ENCODE assay signal across 9 cellular contexts in genomic region chr1:93680121-93681094, GRCh38. TPM values are rescaled to one million over a fixed set of nuclear protein-coding genes. Genes with fewer than 3 reads are reported as not detected.
DNase-seq lines count a peak whose midpoint lies in the region; ATAC-seq, FAIRE-seq and TF ChIP-seq lines count a peak whose summit lies in the region.
"Had no signal": no experiment of that assay in that cellular context is flagged by ENCODE, and none has a peak within 500 bp of the region (broad histone marks: within the 10 kb centered on the region; RNA-seq: fewer than 3 reads in every experiment).

No MANE protein-coding gene starts in this region.

- H3K4me3 Mint-ChIP-seq in activated T-cell treated with anti-CD3 and anti-CD28 coated beads, Interleukin-2, amount 50 U/mL, for 4 hours: peak overlapping the region; percentile 82

- DNase-seq in A549 (ENCODE audit: low read depth in 1 of 2, low spot score in 1 of 2): peak; percentile 90 to 92
- peak; percentile 88 for DNase-seq in NCI-H226
- peak; percentile 14 for DNase-seq in activated T-cell treated with anti-CD3 and anti-CD28 coated beads, Interleukin-2, amount 50 U/mL, for 4 hours
- DNase-seq in fibroblast of peridontal ligament (ENCODE audit: extremely low read depth): peak; percentile 88
- peak; percentile 90 to 91 for DNase-seq in suprapubic skin (ENCODE audit: low spot score in 2 of 2)

- no peaks in the 10 kb centered on the region for H3K36me3 ChIP-seq in muscle layer of duodenum (ENCODE audit: control insufficient read depth in 1 of 2, insufficient read depth in 2 of 2, low read length in 2 of 2)
- no peaks in the 10 kb centered on the region for H3K36me3 ChIP-seq in suprapubic skin

- TF ChIP-seq POLR2A in A549 (IDR thresholded peaks at IDR 0.05; ENCODE audit: low read length) (peak; percentile 31; the same call in 1 of the 2 replicates), suprapubic skin (IDR thresholded peaks at IDR 0.05) (no peak)

- peak; percentile 93 to 94 for ATAC-seq in A549
- peak; percentile 76 for ATAC-seq in HG02678 (IDR thresholded peaks at IDR 0.05; ENCODE audit: unreplicated experiment)
- ATAC-seq in activated T-cell treated with anti-CD3 and anti-CD28 coated beads, Interleukin-2, amount 50 U/mL, for 4 hours: peak; percentile 71 to 81

- peaks cover 9% of the 10 kb centered on the region for H3K4me1 Mint-ChIP-seq in activated T-cell treated with anti-CD3 and anti-CD28 coated beads, Interleukin-2, amount 50 U/mL, for 4 hours (ENCODE audit: low read depth)

- no peak for TF ChIP-seq EP300 in A549 (IDR thresholded peaks at IDR 0.05)
- TF ChIP-seq EP300 in suprapubic skin (IDR thresholded peaks at IDR 0.05): no peak

- CTCF ChIA-PET in A549 (lab: Yijun Ruan, JAX): interaction anchor here (0.6 to 4.9 kb wide), 11 partner anchors 9 to 164 kb away, joined by 3 to 40 read pairs (median 3); no protein-coding TSS in a partner anchor

- peak overlapping the region; percentile 94 for H3K4me3 ChIP-seq in A549
- peak overlapping the region; percentile 58 for H3K4me3 ChIP-seq in GM12875 (ENCODE audit: low read depth, low read length)
- peak overlapping the region; percentile 55 to 77 for H3K4me3 ChIP-seq in muscle layer of duodenum (ENCODE audit: low read depth in 1 of 2, low read length in 2 of 2)
- H3K4me3 ChIP-seq in suprapubic skin: peak overlapping the region; percentile 81

- H3K27ac ChIP-seq in A549: peak overlapping the region; percentile 93 to 100
- peak overlapping the region; percentile 42 for H3K27ac ChIP-seq in muscle layer of duodenum (ENCODE audit: low read length)
- H3K27ac ChIP-seq in suprapubic skin: peak overlapping the region; percentile 90
- H3K27ac ChIP-seq: HL-60 had no signal

- no peaks in the 10 kb centered on the region for H3K9me3 Mint-ChIP-seq in activated T-cell treated with anti-CD3 and anti-CD28 coated beads, Interleukin-2, amount 50 U/mL, for 4 hours

- under 1% methylated on average over 29 of the region's 34 CpGs for WGBS in A549 (ENCODE audit: missing lambda C conversion rate)
- WGBS in suprapubic skin: 5% methylated on average over 29 of the region's 34 CpGs

- no peak for FAIRE-seq in A549 (lab: Jason Lieb, UNC)

- TF ChIP-seq CTCF in A549 (IDR thresholded peaks at IDR 0.05) (peak; percentile 36; the same call in 1 of the 3 replicates), GM12875 (IDR thresholded peaks at IDR 0.05; ENCODE audit: borderline replicate concordance, insufficient read depth, low read depth, low read length) (peak; percentile 73), suprapubic skin (IDR thresholded peaks at IDR 0.05) (peak; percentile 71 to 75)

- peaks cover 44% of the 10 kb centered on the region for H3K27me3 Mint-ChIP-seq in activated T-cell treated with anti-CD3 and anti-CD28 coated beads, Interleukin-2, amount 50 U/mL, for 4 hours (ENCODE audit: low read depth)

- peak; percentile 64 to 67 for TF ChIP-seq RAD21 in A549 (conservative IDR thresholded peaks at IDR 0.05 in 1 of 2, IDR thresholded peaks at IDR 0.05 in 1 of 2)

- peaks cover 56% of the 10 kb centered on the region for H3K4me1 ChIP-seq in A549
- peaks cover 3 to 12% of the 10 kb centered on the region in 2 donors for H3K4me1 ChIP-seq in muscle layer of duodenum (ENCODE audit: control insufficient read depth in 1 of 2, insufficient read depth in 2 of 2, low read length in 2 of 2)
- H3K4me1 ChIP-seq in suprapubic skin: peaks cover 43% of the 10 kb centered on the region

- H3K9me3 ChIP-seq in A549 (no peaks in the 10 kb centered on the region), muscle layer of duodenum (ENCODE audit: control insufficient read depth in 1 of 2, low read length in 2 of 2) (no peaks in the 10 kb centered on the region), suprapubic skin (no peaks in the 10 kb centered on the region)

- peak overlapping the region; percentile 98 for H3K4me2 ChIP-seq in A549

- POLR2A ChIA-PET in A549 (lab: Yijun Ruan, JAX): interaction anchor here (0.6 to 2.4 kb wide), 6 partner anchors 8 to 166 kb away, joined by 3 to 11 read pairs (median 6); no protein-coding TSS in a partner anchor

- H3K27me3 ChIP-seq in muscle layer of duodenum (ENCODE audit: low read depth, low read length): no peaks in the 10 kb centered on the region
- H3K27me3 ChIP-seq in suprapubic skin: no peaks in the 10 kb centered on the region

- H3K36me3 Mint-ChIP-seq in activated T-cell treated with anti-CD3 and anti-CD28 coated beads, Interleukin-2, amount 50 U/mL, for 4 hours (ENCODE audit: insufficient read depth): no peaks in the 10 kb centered on the region

TF ChIP-seq in A549, 52 proteins besides CTCF, POLR2A, EP300 and RAD21:
- no peak for TF ChIP-seq HOXA7 (CRISPR knock-in tag; IDR thresholded peaks at IDR 0.05)
- TF ChIP-seq FOXS1 (CRISPR knock-in tag; IDR thresholded peaks at IDR 0.05): no peak
- TF ChIP-seq E2F6 (IDR thresholded peaks at IDR 0.05; ENCODE audit: borderline replicate concordance, low read depth): 0 out of 2 replicates have a peak, but pooled peaks have one; percentile 36
- TF ChIP-seq ATOH8 (CRISPR knock-in tag; IDR thresholded peaks at IDR 0.05; ENCODE audit: low read depth): 0 out of 2 replicates have a peak, but pooled peaks have one; percentile 15
- TF ChIP-seq POLR2AphosphoS2 (conservative IDR thresholded peaks at IDR 0.05; ENCODE audit: low read length): no peak
- TF ChIP-seq SMC3 (IDR thresholded peaks at IDR 0.05): peak; percentile 60; the same call in 2 of the 3 replicates
- TF ChIP-seq MAX (IDR thresholded peaks at IDR 0.05): peak; percentile 42
TF ChIP-seq in A549: peak in this region for 4.

RNA-seq across cellular contexts. Expression of gene BCAR3, which starts 1.2 kb away (rescaled TPM):
- polyA plus RNA-seq in A549 (2011; rRNA removed) (31.6 and 32.1 TPM in 2 replicates), A549 (2017; fragmentation: RNase III; extraction: RNeasy Plus Mini Kit Qiagen cat#74134 plus additional on column Dnase treatment) (29.8 to 35.8 TPM (median 33.4 TPM) in 3 replicates)
- polyA plus RNA-seq in A549 (2012; cell fraction: cytosol; rRNA removed): 28.6 and 37.0 TPM in 2 replicates
- 40.5 and 50.4 TPM in 2 replicates for polyA plus RNA-seq in A549 (2012; cell fraction: nucleus; rRNA removed)
- 27.5 and 30.0 TPM in 2 replicates for polyA minus RNA-seq in A549 (2011; rRNA and poly(A)+ RNA removed)
- 1 to 10 TPM in 2 of 3 donors, under 1 TPM in 1; 0.53 to 1.7 (median 1.2) TPM for total RNA-seq in activated T-cell treated with anti-CD3 and anti-CD28 coated beads, Interleukin-2, amount 50 U/mL, for 4 hours
- 10 to 100 TPM; 15.9 to 49.6 (median 30.8) TPM for total RNA-seq in suprapubic skin

Comparison
In these comparisons a context has a peak if more than half of its experiments do, and no peak if none do; other contexts are left out.
1. Peak in every context shown above with its lines: DNase-seq, ATAC-seq, H3K4me3 ChIP-seq and H3K27ac ChIP-seq.
2. DNase-seq: peak in every context shown above with its lines; median percentile 91 in A549; 90 in suprapubic skin; 88 in NCI-H226; 88 in fibroblast of peridontal ligament; 14 in activated T-cell treated with anti-CD3 and anti-CD28 coated beads, Interleukin-2, amount 50 U/mL, for 4 hours.
3. H3K27ac ChIP-seq: peak in every context shown above with its lines; median percentile 96 in A549; 90 in suprapubic skin; 42 in muscle layer of duodenum.
4. RNA of gene BCAR3, which starts 1.2 kb away (total RNA-seq): 15.9 to 49.6 TPM in suprapubic skin; 0.53 to 1.7 TPM in activated T-cell treated with anti-CD3 and anti-CD28 coated beads, Interleukin-2, amount 50 U/mL, for 4 hours; every median in the first group is over 4 times any median in the second.